Comparison of ENCODE assay signal across 1 cellular context in the genomic region with DNA sequence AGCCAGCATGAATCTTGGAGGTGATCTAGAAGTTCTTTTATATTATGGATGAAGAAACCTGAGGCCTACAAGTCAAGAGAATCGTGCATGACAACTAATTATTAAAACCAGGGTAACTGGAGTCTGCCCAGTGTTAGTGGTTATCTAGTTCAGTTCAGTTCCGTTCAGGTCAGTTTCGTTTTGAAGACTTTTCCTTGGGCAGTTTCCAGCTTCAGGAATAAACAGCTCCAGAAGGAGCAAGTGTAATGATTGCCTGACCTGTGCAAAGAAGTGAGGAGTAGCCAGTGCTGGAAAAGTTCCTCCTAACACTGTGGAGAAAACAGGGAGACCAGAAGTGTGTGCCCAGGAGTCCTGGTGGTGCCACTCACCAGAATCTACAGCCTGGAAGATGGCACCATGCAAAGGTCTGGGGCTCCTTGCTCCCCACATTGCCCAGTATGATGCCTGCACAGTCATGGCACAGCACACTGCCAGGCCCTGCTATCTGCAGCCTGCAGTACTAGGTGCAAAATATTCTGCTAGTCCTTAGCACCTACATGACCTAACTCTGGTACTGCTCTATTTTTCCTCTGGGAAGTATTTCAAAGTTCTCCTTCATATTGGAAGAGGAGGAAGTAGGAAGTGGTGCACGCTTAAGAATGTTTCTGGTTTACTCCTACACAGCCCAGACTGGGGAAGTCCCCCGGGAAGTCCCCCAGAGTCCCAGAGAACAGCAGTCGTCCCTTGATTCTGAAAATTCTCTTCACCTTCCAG.
TF ChIP-seq lines count a peak whose summit lies in the region.

No MANE protein-coding gene starts in this region.

TF ChIP-seq in H1, 55 proteins besides CTCF, POLR2A, EP300 and RAD21:
- TF ChIP-seq, protein P1, sequence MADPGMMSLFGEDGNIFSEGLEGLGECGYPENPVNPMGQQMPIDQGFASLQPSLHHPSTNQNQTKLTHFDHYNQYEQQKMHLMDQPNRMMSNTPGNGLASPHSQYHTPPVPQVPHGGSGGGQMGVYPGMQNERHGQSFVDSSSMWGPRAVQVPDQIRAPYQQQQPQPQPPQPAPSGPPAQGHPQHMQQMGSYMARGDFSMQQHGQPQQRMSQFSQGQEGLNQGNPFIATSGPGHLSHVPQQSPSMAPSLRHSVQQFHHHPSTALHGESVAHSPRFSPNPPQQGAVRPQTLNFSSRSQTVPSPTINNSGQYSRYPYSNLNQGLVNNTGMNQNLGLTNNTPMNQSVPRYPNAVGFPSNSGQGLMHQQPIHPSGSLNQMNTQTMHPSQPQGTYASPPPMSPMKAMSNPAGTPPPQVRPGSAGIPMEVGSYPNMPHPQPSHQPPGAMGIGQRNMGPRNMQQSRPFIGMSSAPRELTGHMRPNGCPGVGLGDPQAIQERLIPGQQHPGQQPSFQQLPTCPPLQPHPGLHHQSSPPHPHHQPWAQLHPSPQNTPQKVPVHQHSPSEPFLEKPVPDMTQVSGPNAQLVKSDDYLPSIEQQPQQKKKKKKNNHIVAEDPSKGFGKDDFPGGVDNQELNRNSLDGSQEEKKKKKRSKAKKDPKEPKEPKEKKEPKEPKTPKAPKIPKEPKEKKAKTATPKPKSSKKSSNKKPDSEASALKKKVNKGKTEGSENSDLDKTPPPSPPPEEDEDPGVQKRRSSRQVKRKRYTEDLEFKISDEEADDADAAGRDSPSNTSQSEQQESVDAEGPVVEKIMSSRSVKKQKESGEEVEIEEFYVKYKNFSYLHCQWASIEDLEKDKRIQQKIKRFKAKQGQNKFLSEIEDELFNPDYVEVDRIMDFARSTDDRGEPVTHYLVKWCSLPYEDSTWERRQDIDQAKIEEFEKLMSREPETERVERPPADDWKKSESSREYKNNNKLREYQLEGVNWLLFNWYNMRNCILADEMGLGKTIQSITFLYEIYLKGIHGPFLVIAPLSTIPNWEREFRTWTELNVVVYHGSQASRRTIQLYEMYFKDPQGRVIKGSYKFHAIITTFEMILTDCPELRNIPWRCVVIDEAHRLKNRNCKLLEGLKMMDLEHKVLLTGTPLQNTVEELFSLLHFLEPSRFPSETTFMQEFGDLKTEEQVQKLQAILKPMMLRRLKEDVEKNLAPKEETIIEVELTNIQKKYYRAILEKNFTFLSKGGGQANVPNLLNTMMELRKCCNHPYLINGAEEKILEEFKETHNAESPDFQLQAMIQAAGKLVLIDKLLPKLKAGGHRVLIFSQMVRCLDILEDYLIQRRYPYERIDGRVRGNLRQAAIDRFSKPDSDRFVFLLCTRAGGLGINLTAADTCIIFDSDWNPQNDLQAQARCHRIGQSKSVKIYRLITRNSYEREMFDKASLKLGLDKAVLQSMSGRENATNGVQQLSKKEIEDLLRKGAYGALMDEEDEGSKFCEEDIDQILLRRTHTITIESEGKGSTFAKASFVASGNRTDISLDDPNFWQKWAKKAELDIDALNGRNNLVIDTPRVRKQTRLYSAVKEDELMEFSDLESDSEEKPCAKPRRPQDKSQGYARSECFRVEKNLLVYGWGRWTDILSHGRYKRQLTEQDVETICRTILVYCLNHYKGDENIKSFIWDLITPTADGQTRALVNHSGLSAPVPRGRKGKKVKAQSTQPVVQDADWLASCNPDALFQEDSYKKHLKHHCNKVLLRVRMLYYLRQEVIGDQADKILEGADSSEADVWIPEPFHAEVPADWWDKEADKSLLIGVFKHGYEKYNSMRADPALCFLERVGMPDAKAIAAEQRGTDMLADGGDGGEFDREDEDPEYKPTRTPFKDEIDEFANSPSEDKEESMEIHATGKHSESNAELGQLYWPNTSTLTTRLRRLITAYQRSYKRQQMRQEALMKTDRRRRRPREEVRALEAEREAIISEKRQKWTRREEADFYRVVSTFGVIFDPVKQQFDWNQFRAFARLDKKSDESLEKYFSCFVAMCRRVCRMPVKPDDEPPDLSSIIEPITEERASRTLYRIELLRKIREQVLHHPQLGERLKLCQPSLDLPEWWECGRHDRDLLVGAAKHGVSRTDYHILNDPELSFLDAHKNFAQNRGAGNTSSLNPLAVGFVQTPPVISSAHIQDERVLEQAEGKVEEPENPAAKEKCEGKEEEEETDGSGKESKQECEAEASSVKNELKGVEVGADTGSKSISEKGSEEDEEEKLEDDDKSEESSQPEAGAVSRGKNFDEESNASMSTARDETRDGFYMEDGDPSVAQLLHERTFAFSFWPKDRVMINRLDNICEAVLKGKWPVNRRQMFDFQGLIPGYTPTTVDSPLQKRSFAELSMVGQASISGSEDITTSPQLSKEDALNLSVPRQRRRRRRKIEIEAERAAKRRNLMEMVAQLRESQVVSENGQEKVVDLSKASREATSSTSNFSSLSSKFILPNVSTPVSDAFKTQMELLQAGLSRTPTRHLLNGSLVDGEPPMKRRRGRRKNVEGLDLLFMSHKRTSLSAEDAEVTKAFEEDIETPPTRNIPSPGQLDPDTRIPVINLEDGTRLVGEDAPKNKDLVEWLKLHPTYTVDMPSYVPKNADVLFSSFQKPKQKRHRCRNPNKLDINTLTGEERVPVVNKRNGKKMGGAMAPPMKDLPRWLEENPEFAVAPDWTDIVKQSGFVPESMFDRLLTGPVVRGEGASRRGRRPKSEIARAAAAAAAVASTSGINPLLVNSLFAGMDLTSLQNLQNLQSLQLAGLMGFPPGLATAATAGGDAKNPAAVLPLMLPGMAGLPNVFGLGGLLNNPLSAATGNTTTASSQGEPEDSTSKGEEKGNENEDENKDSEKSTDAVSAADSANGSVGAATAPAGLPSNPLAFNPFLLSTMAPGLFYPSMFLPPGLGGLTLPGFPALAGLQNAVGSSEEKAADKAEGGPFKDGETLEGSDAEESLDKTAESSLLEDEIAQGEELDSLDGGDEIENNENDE (IDR thresholded peaks at IDR 0.05; ENCODE audit: insufficient replicate concordance, low read length) = no peak
- TF ChIP-seq NRF1 (IDR thresholded peaks at IDR 0.05; ENCODE audit: low read depth, low read length) (no peak), SIN3A (conservative IDR thresholded peaks at IDR 0.05 in 1 of 2, IDR thresholded peaks at IDR 0.05 in 1 of 2; ENCODE audit: low read depth in 1 of 2, low read length in 2 of 2) (no peak), CTBP2 (IDR thresholded peaks at IDR 0.05; ENCODE audit: borderline replicate concordance, insufficient read depth, insufficient read length, low read length) (no peak), TEAD4 (IDR thresholded peaks at IDR 0.05; ENCODE audit: low read depth, low read length) (no peak), ATF3 (IDR thresholded peaks at IDR 0.05; ENCODE audit: insufficient read depth, low read depth, low read length) (no peak), KDM4A (IDR thresholded peaks at IDR 0.05; ENCODE audit: low read depth, low read length, severe bottlenecking) (no peak), RNF2 (IDR thresholded peaks at IDR 0.05; ENCODE audit: borderline replicate concordance, low read depth, low read length, missing control alignments, poor library complexity, severe bottlenecking) (no peak), JUND (IDR thresholded peaks at IDR 0.05; ENCODE audit: low read length) (no peak), SP1 (IDR thresholded peaks at IDR 0.05; ENCODE audit: low read depth, low read length) (no peak)
